ENCODE assay signal across 27 cellular contexts in the genomic region with DNA sequence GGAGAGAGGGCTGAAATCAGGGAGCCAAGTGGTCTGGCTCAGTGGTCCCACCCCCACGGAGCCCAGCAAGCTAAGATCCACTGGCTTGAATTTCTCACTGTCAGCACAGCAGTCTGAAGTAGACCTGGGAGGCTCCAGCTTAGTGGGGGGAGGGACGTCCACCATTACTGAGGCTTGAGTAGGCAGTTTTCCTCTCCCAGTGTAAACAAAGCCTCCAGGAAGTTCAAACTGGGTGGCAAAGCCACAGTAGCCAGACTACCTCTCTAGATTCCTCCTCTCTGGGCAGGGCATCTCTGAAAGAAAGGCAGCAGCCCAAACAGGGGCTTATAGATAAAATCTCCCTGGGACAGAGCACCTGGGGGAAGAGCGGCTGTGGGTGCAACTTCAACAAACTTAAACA.
DNase-seq lines count a peak whose midpoint lies in the region; FAIRE-seq and TF ChIP-seq lines count a peak whose summit lies in the region.
"Had no signal": no experiment of that assay in that cellular context is flagged by ENCODE, and none has a peak within 500 bp of the region (broad histone marks: within the 10 kb centered on the region; RNA-seq: fewer than 3 reads in every experiment).

No MANE protein-coding gene starts in this region.

- no peak for FAIRE-seq in bronchial epithelial cell (lab: Jason Lieb, UNC)
- FAIRE-seq: GM19239, keratinocyte had no signal

- H3K36me3 ChIP-seq in bronchial epithelial cell (ENCODE audit: control insufficient read depth, insufficient read depth, low read length) (no peaks in the 10 kb centered on the region), neural progenitor cell (no peaks in the 10 kb centered on the region), adrenal gland (replicated peaks in 1 of 2) (no peaks in the 10 kb centered on the region)
- H3K36me3 ChIP-seq: BE2C had no signal

- H3K4me2 ChIP-seq in neural progenitor cell = no peak overlapping the region
- H3K4me2 ChIP-seq: SK-N-SH had no signal

- H3K79me2 ChIP-seq in neural progenitor cell (ENCODE audit: low read depth) = no peaks in the 10 kb centered on the region

- H3K4me3 Mint-ChIP-seq in neural progenitor cell = no peak overlapping the region
- H3K4me3 Mint-ChIP-seq: activated CD4-positive, alpha-beta T cell treated with anti-CD3 and anti-CD28 coated beads, Interleukin-2, amount 10 ng/mL, durations not matched to agents 24 days and 14 days; activated T-cell treated with anti-CD3 and anti-CD28 coated beads, Interleukin-2, amount 50 U/mL, for 4 hours had no signal

- no peaks in the 10 kb centered on the region for H3K36me3 Mint-ChIP-seq in neural progenitor cell

- WGBS in adrenal gland, 4 donors = 37 to 58% (median 49%) methylated on average over 3 of the region's 3 CpGs

- H3K27ac Mint-ChIP-seq in neural progenitor cell = no peak overlapping the region
- H3K27ac Mint-ChIP-seq: activated CD4-positive, alpha-beta T cell treated with anti-CD3 and anti-CD28 coated beads, Interleukin-2, amount 10 ng/mL, durations not matched to agents 24 days and 14 days had no signal

- no peaks in the 10 kb centered on the region for H3K4me1 ChIP-seq in neural progenitor cell
- no peaks in the 10 kb centered on the region for H3K4me1 ChIP-seq in adrenal gland (replicated peaks in 1 of 2)
- H3K4me1 ChIP-seq: BE2C, testis had no signal

- no peak for TF ChIP-seq CTCF in bronchial epithelial cell (IDR thresholded peaks at IDR 0.05; ENCODE audit: insufficient read depth, low read length, severe bottlenecking)
- no peak for TF ChIP-seq CTCF in neural progenitor cell (IDR thresholded peaks at IDR 0.05)
- no peak for TF ChIP-seq CTCF in adrenal gland (IDR thresholded peaks at IDR 0.05)

- no peaks in the 10 kb centered on the region for H3F3A ChIP-seq in neural progenitor cell (ENCODE audit: low read depth)

- no peak for TF ChIP-seq POLR2A in adrenal gland (IDR thresholded peaks at IDR 0.05)

- no peak overlapping the region for H3K27ac ChIP-seq in neural progenitor cell
- H3K27ac ChIP-seq in adrenal gland = no peak overlapping the region
- H3K27ac ChIP-seq: testis, VCaP had no signal

- H3K9ac ChIP-seq in neural progenitor cell = no peak overlapping the region
- H3K9ac ChIP-seq: SK-N-SH had no signal

- H3K4me1 Mint-ChIP-seq in neural progenitor cell = no peaks in the 10 kb centered on the region
- H3K4me1 Mint-ChIP-seq: activated CD4-positive, alpha-beta T cell treated with anti-CD3 and anti-CD28 coated beads, Interleukin-2, amount 10 ng/mL, durations not matched to agents 24 days and 14 days had no signal

- H3K4me3 ChIP-seq in bronchial epithelial cell (ENCODE audit: low read depth, low read length) (no peak overlapping the region), neural progenitor cell (no peak overlapping the region), adrenal gland (no peak overlapping the region)
- H3K4me3 ChIP-seq: lung, testis had no signal

- H2AFZ ChIP-seq in neural progenitor cell (replicated peaks) = peak overlapping the region; percentile 37

- H3K27me3 ChIP-seq in bronchial epithelial cell (ENCODE audit: control insufficient read depth, insufficient read depth, low read length) (no peaks in the 10 kb centered on the region), neural progenitor cell (no peaks in the 10 kb centered on the region), adrenal gland (no peaks in the 10 kb centered on the region)
- H3K27me3 ChIP-seq: testis had no signal

- H3K27me3 Mint-ChIP-seq in neural progenitor cell (ENCODE audit: insufficient read depth, low read depth) = no peaks in the 10 kb centered on the region
- H3K27me3 Mint-ChIP-seq: activated CD4-positive, alpha-beta T cell treated with anti-CD3 and anti-CD28 coated beads, Interleukin-2, amount 10 ng/mL, durations not matched to agents 24 days and 14 days had no signal

- peak; percentile 55 for DNase-seq in DMS153 (lab: John Stamatoyannopoulos, UW)
- peak; percentile 24 for DNase-seq in HT1080 (ENCODE audit: low read depth)
- peak; percentile 49 for DNase-seq in bronchial epithelial cell (ENCODE audit: low read depth)
- peak; percentile 4 for DNase-seq in neural progenitor cell (ENCODE audit: low spot score)
- no peak for DNase-seq in adrenal gland
- DNase-seq in DMS 273 treated with DMSO at 0.1 percent for 48 hours (lab: John Stamatoyannopoulos, UW) = no peak
- no peak for DNase-seq in stimulated activated CD4-positive, alpha-beta T cell treated with anti-CD3 and anti-CD28 coated beads, Interleukin-4, amount 100 ng/mL, for 1 hour
- DNase-seq in NOMO-1 treated with DMSO at 0.1 percent for 48 hours (lab: John Stamatoyannopoulos, UW; ENCODE audit: unreplicated experiment) = no peak
- DNase-seq: activated CD4-positive, alpha-beta T cell treated with anti-CD3 and anti-CD28 coated beads, Interleukin-2, amount 10 ng/mL, durations not matched to agents 24 days and 14 days; activated naive CD4-positive, alpha-beta T cell; activated T-cell treated with anti-CD3 and anti-CD28 coated beads, Interleukin-2, amount 50 U/mL, for 4 hours; amniotic stem cell; BE2C; COR-L47; cortex of kidney; KBM-7; NCI-H1436; NCI-H2107; nucleus accumbens; SK-N-SH; stimulated activated CD4-positive, alpha-beta T cell treated with anti-CD3 and anti-CD28 coated beads, Interleukin-4, amount 100 ng/mL, for 4 hours; stimulated activated naive CD4-positive, alpha-beta T cell; testis had no signal

- no peaks in the 10 kb centered on the region for H3K9me3 ChIP-seq in neural progenitor cell (ENCODE audit: low read depth)
- H3K9me3 ChIP-seq in adrenal gland (replicated peaks in 1 of 3) = no peaks in the 10 kb centered on the region
- H3K9me3 ChIP-seq: BE2C, SK-N-SH, testis had no signal

- H3K9me3 Mint-ChIP-seq in neural progenitor cell = no peaks in the 10 kb centered on the region
- H3K9me3 Mint-ChIP-seq: activated CD4-positive, alpha-beta T cell treated with anti-CD3 and anti-CD28 coated beads, Interleukin-2, amount 10 ng/mL, durations not matched to agents 24 days and 14 days had no signal

- no peaks in the 10 kb centered on the region for H4K20me1 ChIP-seq in neural progenitor cell (ENCODE audit: low read depth)

- intact Hi-C loops in adrenal gland (cut with DNase I) = no loop called here

Comparison
In these comparisons a context has a peak if more than half of its experiments do, and no peak if none do; other contexts are left out.
1. DNase-seq: peak in DMS153 (single experiment), HT1080 (single experiment), bronchial epithelial cell (single experiment) and neural progenitor cell (single experiment); none in adrenal gland (0 of 7), DMS 273 treated with DMSO at 0.1 percent for 48 hours (single experiment), stimulated activated CD4-positive, alpha-beta T cell treated with anti-CD3 and anti-CD28 coated beads, Interleukin-4, amount 100 ng/mL, for 1 hour (single experiment) and NOMO-1 treated with DMSO at 0.1 percent for 48 hours (single experiment).